Comparison of ENCODE assay signal across 12 cellular contexts in genomic region chr16:88500255-88500661, GRCh38.
"Had no signal": no experiment of that assay in that cellular context is flagged by ENCODE, and none has a peak within 500 bp of the region (broad histone marks: within the 10 kb centered on the region; RNA-seq: fewer than 3 reads in every experiment).

No MANE protein-coding gene starts in this region.

- H3K27me3 ChIP-seq: breast epithelium had no signal

- H3K9me3 ChIP-seq: breast epithelium had no signal

- ATAC-seq: activated T-cell treated with anti-CD3 and anti-CD28 coated beads, Interleukin-2, amount 50 U/mL, for 4 hours; naive thymus-derived CD8-positive, alpha-beta T cell had no signal

- H3K27ac ChIP-seq: breast epithelium, tibial nerve, VCaP had no signal

- H3K4me3 ChIP-seq: breast epithelium, lung, tibial nerve had no signal

- H3K36me3 ChIP-seq: breast epithelium, tibial nerve had no signal

- DNase-seq: activated CD4-positive, alpha-beta memory T cell treated with anti-CD3 and anti-CD28 coated beads for 36 hours; activated gamma-delta T cell; activated T-cell treated with anti-CD3 and anti-CD28 coated beads, Interleukin-2, amount 50 U/mL, for 4 hours; amygdala; naive thymus-derived CD8-positive, alpha-beta T cell; occipital lobe; T-cell; T1000 had no signal
